ENCODE assay signal across 1 cellular context in the genomic region with DNA sequence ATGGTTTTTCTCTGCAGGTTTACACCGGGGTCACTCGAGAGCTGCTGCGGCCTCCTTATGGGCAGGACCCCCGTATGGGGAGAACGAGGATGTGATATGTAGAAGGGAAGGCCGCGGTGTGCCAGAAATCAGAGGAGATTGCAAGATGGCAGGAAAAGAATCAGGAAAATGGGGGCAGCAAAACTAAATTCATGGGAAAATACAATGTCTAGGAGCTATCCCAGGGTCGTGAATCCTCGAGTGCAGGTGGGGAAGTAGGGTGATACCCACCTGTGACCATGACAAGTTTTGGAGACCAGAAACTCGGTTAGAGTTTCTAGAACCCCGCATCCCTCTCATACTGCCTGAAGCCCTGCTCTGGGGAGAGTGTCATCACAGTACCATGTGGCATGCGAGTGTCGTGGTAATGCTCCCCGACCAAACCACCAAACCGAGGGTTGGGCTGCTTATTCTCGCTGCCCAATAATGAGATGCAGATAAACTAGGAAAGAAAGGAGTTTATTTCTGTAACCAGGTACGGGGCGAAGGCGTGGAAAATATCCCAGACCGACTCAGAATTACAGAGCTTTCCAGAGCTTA.
TF ChIP-seq lines count a peak whose summit lies in the region.

No MANE protein-coding gene starts in this region.

TF ChIP-seq in H1, 55 proteins besides CTCF, POLR2A, EP300 and RAD21 (continued from another document):
- TF ChIP-seq, protein P1, sequence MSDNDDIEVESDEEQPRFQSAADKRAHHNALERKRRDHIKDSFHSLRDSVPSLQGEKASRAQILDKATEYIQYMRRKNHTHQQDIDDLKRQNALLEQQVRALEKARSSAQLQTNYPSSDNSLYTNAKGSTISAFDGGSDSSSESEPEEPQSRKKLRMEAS (IDR thresholded peaks at IDR 0.05), result peak; percentile 52
